20 cellular contexts compared by ENCODE assay signal in genomic region chr6:11802886-11803595, GRCh38.
"Had no signal": no experiment of that assay in that cellular context is flagged by ENCODE, and none has a peak within 500 bp of the region (broad histone marks: within the 10 kb centered on the region; RNA-seq: fewer than 3 reads in every experiment).

No MANE protein-coding gene starts in this region.

- H3K4me3 ChIP-seq: pancreas had no signal

- H3K27ac ChIP-seq: brain microvascular endothelial cell, pancreas had no signal

- H3K4me3 Mint-ChIP-seq: activated CD4-positive, alpha-beta T cell treated with anti-CD3 and anti-CD28 coated beads, Interleukin-2, amount 10 ng/mL, durations not matched to agents 7 days and 5 days; activated naive CD4-positive, alpha-beta T cell treated with anti-CD3 and anti-CD28 coated beads, Interleukin-2, amount 10 ng/mL, durations not matched to agents 7 days and 5 days; activated naive CD8-positive, alpha-beta T cell treated with anti-CD3 and anti-CD28 coated beads, Interleukin-2, amount 50 U/mL, for 24 hours; naive thymus-derived CD8-positive, alpha-beta T cell had no signal

- H3K36me3 Mint-ChIP-seq: activated naive CD4-positive, alpha-beta T cell treated with anti-CD3 and anti-CD28 coated beads, Interleukin-2, amount 10 ng/mL, durations not matched to agents 7 days and 5 days; naive thymus-derived CD8-positive, alpha-beta T cell had no signal

- H3K4me1 ChIP-seq: pancreas had no signal

- DNase-seq: activated CD4-positive, alpha-beta T cell treated with anti-CD3 and anti-CD28 coated beads, Interleukin-2, amount 10 ng/mL, durations not matched to agents 7 days and 5 days; activated CD8-positive, alpha-beta memory T cell treated with anti-CD3 and anti-CD28 coated beads, Interleukin-2, amount 50 U/mL, for 48 hours; activated effector memory CD4-positive, alpha-beta T cell treated with Interleukin-2 at 50 U/mL for 16 hours; activated naive CD4-positive, alpha-beta T cell treated with anti-CD3 and anti-CD28 coated beads, Interleukin-2, amount 10 ng/mL, durations not matched to agents 7 days and 5 days; activated naive CD8-positive, alpha-beta T cell treated with anti-CD3 and anti-CD28 coated beads, Interleukin-2, amount 50 U/mL, for 24 hours; activated T-cell treated with anti-CD3 and anti-CD28 coated beads, Interleukin-2, amount 50 U/mL, for 48 hours; anterior cingulate cortex; brain microvascular endothelial cell; central memory CD4-positive, alpha-beta T cell; foreskin melanocyte; glutamatergic neuron; hypothalamus; islet precursor cell; mammary epithelial cell; naive thymus-derived CD8-positive, alpha-beta T cell; pancreas; stimulated activated CD8-positive, alpha-beta memory T cell treated with anti-CD3 and anti-CD28 coated beads, Interleukin-4, amount 100 ng/mL, for 48 hours; stimulated activated naive CD4-positive, alpha-beta T cell; T-helper 1 cell; T-helper 9 cell had no signal

- H3K9me3 Mint-ChIP-seq: activated CD4-positive, alpha-beta T cell treated with anti-CD3 and anti-CD28 coated beads, Interleukin-2, amount 10 ng/mL, durations not matched to agents 7 days and 5 days; activated naive CD4-positive, alpha-beta T cell treated with anti-CD3 and anti-CD28 coated beads, Interleukin-2, amount 10 ng/mL, durations not matched to agents 7 days and 5 days; activated naive CD8-positive, alpha-beta T cell treated with anti-CD3 and anti-CD28 coated beads, Interleukin-2, amount 50 U/mL, for 24 hours; naive thymus-derived CD8-positive, alpha-beta T cell had no signal

- H3K9me3 ChIP-seq: pancreas had no signal

- H3K27me3 ChIP-seq: brain microvascular endothelial cell, pancreas had no signal

- H3K27me3 Mint-ChIP-seq: activated CD4-positive, alpha-beta T cell treated with anti-CD3 and anti-CD28 coated beads, Interleukin-2, amount 10 ng/mL, durations not matched to agents 7 days and 5 days; activated naive CD4-positive, alpha-beta T cell treated with anti-CD3 and anti-CD28 coated beads, Interleukin-2, amount 10 ng/mL, durations not matched to agents 7 days and 5 days; activated naive CD8-positive, alpha-beta T cell treated with anti-CD3 and anti-CD28 coated beads, Interleukin-2, amount 50 U/mL, for 24 hours; naive thymus-derived CD8-positive, alpha-beta T cell had no signal

- H3K36me3 ChIP-seq: brain microvascular endothelial cell, pancreas had no signal

- ATAC-seq: activated naive CD8-positive, alpha-beta T cell treated with anti-CD3 and anti-CD28 coated beads, Interleukin-2, amount 50 U/mL, for 24 hours; naive thymus-derived CD8-positive, alpha-beta T cell; pancreas had no signal

- FAIRE-seq: pancreas had no signal

- H3K27ac Mint-ChIP-seq: activated CD4-positive, alpha-beta T cell treated with anti-CD3 and anti-CD28 coated beads, Interleukin-2, amount 10 ng/mL, durations not matched to agents 7 days and 5 days; activated naive CD4-positive, alpha-beta T cell treated with anti-CD3 and anti-CD28 coated beads, Interleukin-2, amount 10 ng/mL, durations not matched to agents 7 days and 5 days; activated naive CD8-positive, alpha-beta T cell treated with anti-CD3 and anti-CD28 coated beads, Interleukin-2, amount 50 U/mL, for 24 hours had no signal
